Comparison of ENCODE assay signal across 34 cellular contexts in the genomic region with DNA sequence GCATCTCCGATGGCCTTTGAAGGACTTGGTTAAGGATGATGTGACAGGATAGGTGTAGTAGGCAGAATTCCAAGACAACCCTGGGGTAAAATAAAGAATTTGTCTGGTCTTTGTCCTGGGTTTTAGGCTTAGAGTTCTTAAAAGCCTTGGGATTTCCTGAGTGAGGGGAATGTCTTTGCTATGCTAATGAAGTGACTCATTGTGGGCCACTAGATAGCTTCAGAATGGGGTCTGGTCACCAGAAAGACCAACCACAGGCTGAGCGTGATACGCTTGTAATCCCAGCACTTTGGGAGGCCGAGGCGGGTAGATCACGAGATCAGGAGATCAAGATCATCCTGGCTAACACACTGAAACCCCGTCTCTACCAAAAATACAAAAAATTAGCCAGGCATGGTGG.
"Had no signal": no experiment of that assay in that cellular context is flagged by ENCODE, and none has a peak within 500 bp of the region (broad histone marks: within the 10 kb centered on the region; RNA-seq: fewer than 3 reads in every experiment).

No MANE protein-coding gene starts in this region.

- H2AFZ ChIP-seq: PC-9 had no signal

- H3K4me2 ChIP-seq: PC-9 had no signal

- H3K27ac ChIP-seq: cardiac muscle cell, PC-9, RWPE1, WERI-Rb-1 had no signal

- H3K27ac Mint-ChIP-seq: activated CD4-positive, alpha-beta T cell treated with anti-CD3 and anti-CD28 coated beads, Interleukin-2, amount 10 ng/mL, durations not matched to agents 24 days and 14 days; activated CD8-positive, alpha-beta T cell treated with anti-CD3 and anti-CD28 coated beads for 36 hours; activated naive CD8-positive, alpha-beta T cell treated with anti-CD3 and anti-CD28 coated beads for 36 hours; activated T-cell treated with anti-CD3 and anti-CD28 coated beads, Interleukin-2, amount 50 U/mL, for 72 hours; activated T-helper 17 cell treated with anti-CD3 and anti-CD28 coated beads, Interleukin-2, amount 50 U/mL, for 72 hours; T-cell; T-helper 17 cell had no signal

- H3K4me3 Mint-ChIP-seq: activated CD4-positive, alpha-beta T cell treated with anti-CD3 and anti-CD28 coated beads, Interleukin-2, amount 10 ng/mL, durations not matched to agents 24 days and 14 days; activated CD8-positive, alpha-beta T cell treated with anti-CD3 and anti-CD28 coated beads for 36 hours; activated naive CD8-positive, alpha-beta T cell treated with anti-CD3 and anti-CD28 coated beads for 36 hours; activated T-cell treated with anti-CD3 and anti-CD28 coated beads, Interleukin-2, amount 50 U/mL, for 72 hours; activated T-helper 17 cell treated with anti-CD3 and anti-CD28 coated beads, Interleukin-2, amount 50 U/mL, for 72 hours; central memory CD8-positive, alpha-beta T cell; T-cell; T-helper 17 cell had no signal

- H3K27me3 ChIP-seq: cardiac muscle cell had no signal

- H3K36me3 ChIP-seq: cardiac muscle cell, WERI-Rb-1 had no signal

- H3K4me1 Mint-ChIP-seq: activated CD4-positive, alpha-beta T cell treated with anti-CD3 and anti-CD28 coated beads, Interleukin-2, amount 10 ng/mL, durations not matched to agents 24 days and 14 days; activated naive CD8-positive, alpha-beta T cell treated with anti-CD3 and anti-CD28 coated beads for 36 hours; activated T-helper 17 cell treated with anti-CD3 and anti-CD28 coated beads, Interleukin-2, amount 50 U/mL, for 72 hours; central memory CD8-positive, alpha-beta T cell; T-cell; T-helper 17 cell had no signal

- H3K4me3 ChIP-seq: cardiac muscle cell, PC-9 had no signal

- H3K9me3 Mint-ChIP-seq: activated naive CD8-positive, alpha-beta T cell treated with anti-CD3 and anti-CD28 coated beads for 36 hours; activated T-helper 17 cell treated with anti-CD3 and anti-CD28 coated beads, Interleukin-2, amount 50 U/mL, for 72 hours had no signal

- H3K27me3 Mint-ChIP-seq: activated CD4-positive, alpha-beta T cell treated with anti-CD3 and anti-CD28 coated beads, Interleukin-2, amount 10 ng/mL, durations not matched to agents 24 days and 14 days; activated CD8-positive, alpha-beta T cell treated with anti-CD3 and anti-CD28 coated beads for 36 hours; activated naive CD8-positive, alpha-beta T cell treated with anti-CD3 and anti-CD28 coated beads for 36 hours; central memory CD8-positive, alpha-beta T cell; T-helper 17 cell had no signal

- H3K36me3 Mint-ChIP-seq: activated naive CD8-positive, alpha-beta T cell treated with anti-CD3 and anti-CD28 coated beads for 36 hours; T-cell had no signal

- DNase-seq: activated CD4-positive, alpha-beta T cell treated with anti-CD3 and anti-CD28 coated beads, Interleukin-2, amount 10 ng/mL, durations not matched to agents 24 days and 14 days; activated CD4-positive, alpha-beta T cell treated with anti-CD3 and anti-CD28 coated beads, Interleukin-2, amount 50 U/mL, for 4 hours; activated CD8-positive, alpha-beta T cell treated with anti-CD3 and anti-CD28 coated beads for 36 hours; activated effector memory CD4-positive, alpha-beta T cell treated with anti-CD3 and anti-CD28 coated beads, Interleukin-2, amount 50 U/mL, for 16 hours; activated naive CD4-positive, alpha-beta T cell; activated naive CD4-positive, alpha-beta T cell treated with anti-CD3 and anti-CD28 coated beads, Interleukin-2, amount 50 U/mL, for 16 hours; activated naive CD8-positive, alpha-beta T cell treated with anti-CD3 and anti-CD28 coated beads for 36 hours; activated T-cell treated with anti-CD3 and anti-CD28 coated beads, Interleukin-2, amount 50 U/mL, for 1 hour; activated T-cell treated with anti-CD3 and anti-CD28 coated beads, Interleukin-2, amount 50 U/mL, for 72 hours; amniotic stem cell; aorta; MM.1S; MV-4-11; NCI-H1092; NCI-H146; NCI-H187; NCI-H2029 treated with DMSO at 0.1 percent for 48 hours; NCI-H2107; NCI-H2171; NCI-H510A; NCI-H748 treated with DMSO at 0.1 percent for 48 hours; NK-92 treated with Interleukin-12 subunit alpha and Interleukin-12 subunit beta, amount 100 ng/mL, for 24 hours; PC-9; SIG-M5; T-cell; T-helper 17 cell; WERI-Rb-1 had no signal

- FAIRE-seq: RCC 7860 had no signal

- ATAC-seq: activated CD8-positive, alpha-beta T cell treated with anti-CD3 and anti-CD28 coated beads for 36 hours; activated T-cell treated with anti-CD3 and anti-CD28 coated beads, Interleukin-2, amount 50 U/mL, for 72 hours; activated T-helper 17 cell treated with anti-CD3 and anti-CD28 coated beads, Interleukin-2, amount 50 U/mL, for 72 hours; Right ventricle myocardium inferior; SK-N-SH treated with all-trans-retinoic acid at 6 μM for 48 hours; T-cell; T-helper 17 cell had no signal
